ENCODE assay signal across 15 cellular contexts in the genomic region with DNA sequence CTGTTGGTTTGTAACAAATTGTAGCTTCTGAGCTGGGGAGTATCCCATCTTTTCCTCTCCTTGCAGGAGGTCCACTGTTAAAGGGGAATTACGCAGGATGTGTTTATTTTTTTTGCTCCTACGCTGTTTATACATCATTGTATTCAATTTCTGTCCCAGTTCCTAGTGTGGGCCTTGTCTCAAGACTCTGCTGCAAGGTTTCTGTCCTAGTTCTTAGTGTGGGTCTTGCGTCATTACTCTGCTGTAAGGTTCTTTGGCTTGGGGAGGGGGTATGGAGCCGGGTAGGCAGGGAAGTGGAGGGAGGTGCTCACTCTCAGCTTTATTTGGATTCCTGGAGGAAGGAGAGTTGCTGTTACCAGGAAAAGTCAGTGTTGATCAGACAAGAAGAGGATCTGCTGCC.
DNase-seq lines count a peak whose midpoint lies in the region; ATAC-seq and TF ChIP-seq lines count a peak whose summit lies in the region.
"Had no signal": no experiment of that assay in that cellular context is flagged by ENCODE, and none has a peak within 500 bp of the region (broad histone marks: within the 10 kb centered on the region; RNA-seq: fewer than 3 reads in every experiment).

No MANE protein-coding gene starts in this region.

- no peak for ATAC-seq in WTC11
- no peak for ATAC-seq in stimulated activated effector memory CD8-positive, alpha-beta T cell treated with anti-CD3 and anti-CD28 coated beads, Interleukin-12 subunit alpha, Interleukin-12 subunit beta, amount 100 ng/mL, for 72 hours
- ATAC-seq in activated naive CD4-positive, alpha-beta T cell treated with anti-CD3 and anti-CD28 coated beads, Interleukin-2, amount 50 U/mL, for 72 hours: no peak
- ATAC-seq: esophagus mucosa had no signal

- DNase-seq in SIG-M5 treated with dmso at 0.1 percent for 504 hours (lab: John Stamatoyannopoulos, UW; ENCODE audit: unreplicated experiment) (peak; percentile 7), SIG-M5 (lab: John Stamatoyannopoulos, UW) (no peak), WTC11 (ENCODE audit: low spot score) (no peak), fibroblast of pulmonary artery (ENCODE audit: low read depth) (peak; percentile 41)
- no peak for DNase-seq in stimulated activated effector memory CD8-positive, alpha-beta T cell treated with anti-CD3 and anti-CD28 coated beads, Interleukin-12 subunit alpha, Interleukin-12 subunit beta, amount 100 ng/mL, for 72 hours (ENCODE audit: low spot score in 2 of 2)
- DNase-seq in activated CD4-positive, CD25-positive, alpha-beta regulatory T cell (lab: John Stamatoyannopoulos, UW): no peak
- no peak for DNase-seq in activated naive CD4-positive, alpha-beta T cell treated with anti-CD3 and anti-CD28 coated beads, Interleukin-2, amount 50 U/mL, for 72 hours (ENCODE audit: low spot score in 2 of 2)
- DNase-seq in activated naive CD4-positive, alpha-beta T cell treated with anti-CD3 and anti-CD28 coated beads, Interleukin-2, amount 50 U/mL, for 16 hours: no peak
- DNase-seq: 8988T; activated CD4-positive, alpha-beta T cell treated with anti-CD3 and anti-CD28 coated beads for 1 hour; naive B cell; NCI-H1694 had no signal

- peak overlapping the region; percentile 7; the same call in 1 of the 2 replicates for H3K27ac Mint-ChIP-seq in WTC11
- peak overlapping the region; percentile 52 for H3K27ac Mint-ChIP-seq in stimulated activated effector memory CD8-positive, alpha-beta T cell treated with anti-CD3 and anti-CD28 coated beads, Interleukin-12 subunit alpha, Interleukin-12 subunit beta, amount 100 ng/mL, for 72 hours
- H3K27ac Mint-ChIP-seq in activated naive CD4-positive, alpha-beta T cell treated with anti-CD3 and anti-CD28 coated beads, Interleukin-2, amount 50 U/mL, for 72 hours: peak overlapping the region in 1 of 2 donors; percentile 75

- H3K4me1 Mint-ChIP-seq in WTC11: peaks cover 21% of the 10 kb centered on the region
- H3K4me1 Mint-ChIP-seq in stimulated activated effector memory CD8-positive, alpha-beta T cell treated with anti-CD3 and anti-CD28 coated beads, Interleukin-12 subunit alpha, Interleukin-12 subunit beta, amount 100 ng/mL, for 72 hours: peaks cover 21% of the 10 kb centered on the region

- POLR2A ChIA-PET in WTC11 (lab: Charles Lee): no interaction called here

- H3K36me3 Mint-ChIP-seq in WTC11: no peaks in the 10 kb centered on the region
- no peaks in the 10 kb centered on the region for H3K36me3 Mint-ChIP-seq in stimulated activated effector memory CD8-positive, alpha-beta T cell treated with anti-CD3 and anti-CD28 coated beads, Interleukin-12 subunit alpha, Interleukin-12 subunit beta, amount 100 ng/mL, for 72 hours
- no peaks in the 10 kb centered on the region for H3K36me3 Mint-ChIP-seq in activated naive CD4-positive, alpha-beta T cell treated with anti-CD3 and anti-CD28 coated beads, Interleukin-2, amount 50 U/mL, for 72 hours
- H3K36me3 Mint-ChIP-seq: naive B cell had no signal

- no peak overlapping the region for H3K4me3 ChIP-seq in fibroblast of pulmonary artery (replicated peaks; ENCODE audit: low read depth, low read length)
- H3K4me3 ChIP-seq: tibial artery had no signal

- no peaks in the 10 kb centered on the region; the same call in 1 of the 2 replicates for H3K27me3 Mint-ChIP-seq in WTC11 (ENCODE audit: low read depth)
- H3K27me3 Mint-ChIP-seq: central memory CD8-positive, alpha-beta T cell; naive B cell had no signal

- CTCF ChIA-PET in WTC11 (lab: Charles Lee): interaction anchor here (0.9 to 2.0 kb wide), 8 partner anchors 13 to 196 kb away, joined by 3 to 16 read pairs (median 4); a partner anchor contains a TSS

- H3K9me3 Mint-ChIP-seq in WTC11: no peaks in the 10 kb centered on the region
- H3K9me3 Mint-ChIP-seq in stimulated activated effector memory CD8-positive, alpha-beta T cell treated with anti-CD3 and anti-CD28 coated beads, Interleukin-12 subunit alpha, Interleukin-12 subunit beta, amount 100 ng/mL, for 72 hours: no peaks in the 10 kb centered on the region
- no peaks in the 10 kb centered on the region for H3K9me3 Mint-ChIP-seq in activated naive CD4-positive, alpha-beta T cell treated with anti-CD3 and anti-CD28 coated beads, Interleukin-2, amount 50 U/mL, for 72 hours
- H3K9me3 Mint-ChIP-seq: central memory CD8-positive, alpha-beta T cell; naive B cell had no signal

- no peak overlapping the region for H3K4me3 Mint-ChIP-seq in WTC11
- no peak overlapping the region for H3K4me3 Mint-ChIP-seq in stimulated activated effector memory CD8-positive, alpha-beta T cell treated with anti-CD3 and anti-CD28 coated beads, Interleukin-12 subunit alpha, Interleukin-12 subunit beta, amount 100 ng/mL, for 72 hours
- H3K4me3 Mint-ChIP-seq: central memory CD8-positive, alpha-beta T cell; naive B cell had no signal

- no peak for TF ChIP-seq CTCF in WTC11 (IDR thresholded peaks at IDR 0.05)
- TF ChIP-seq CTCF in fibroblast of pulmonary artery (IDR thresholded peaks at IDR 0.05; ENCODE audit: low read length, missing control alignments): no peak

TF ChIP-seq in WTC11, 78 proteins besides CTCF, POLR2A, EP300 and RAD21 (continues in another document):
- TF ChIP-seq ZNF671 (CRISPR knock-in tag; IDR thresholded peaks at IDR 0.05) (no peak), CREM (CRISPR knock-in tag; IDR thresholded peaks at IDR 0.05) (no peak), CREB1 (CRISPR knock-in tag; IDR thresholded peaks at IDR 0.05) (no peak), ETV6 (CRISPR knock-in tag; IDR thresholded peaks at IDR 0.05) (no peak)
- TF ChIP-seq, protein P1, sequence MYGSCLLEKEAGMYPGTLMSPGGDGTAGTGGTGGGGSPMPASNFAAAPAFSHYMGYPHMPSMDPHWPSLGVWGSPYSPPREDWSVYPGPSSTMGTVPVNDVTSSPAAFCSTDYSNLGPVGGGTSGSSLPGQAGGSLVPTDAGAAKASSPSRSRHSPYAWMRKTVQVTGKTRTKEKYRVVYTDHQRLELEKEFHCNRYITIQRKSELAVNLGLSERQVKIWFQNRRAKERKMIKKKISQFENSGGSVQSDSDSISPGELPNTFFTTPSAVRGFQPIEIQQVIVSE (CRISPR knock-in tag; IDR thresholded peaks at IDR 0.05; ENCODE audit: borderline replicate concordance): no peak
- TF ChIP-seq, protein P2, sequence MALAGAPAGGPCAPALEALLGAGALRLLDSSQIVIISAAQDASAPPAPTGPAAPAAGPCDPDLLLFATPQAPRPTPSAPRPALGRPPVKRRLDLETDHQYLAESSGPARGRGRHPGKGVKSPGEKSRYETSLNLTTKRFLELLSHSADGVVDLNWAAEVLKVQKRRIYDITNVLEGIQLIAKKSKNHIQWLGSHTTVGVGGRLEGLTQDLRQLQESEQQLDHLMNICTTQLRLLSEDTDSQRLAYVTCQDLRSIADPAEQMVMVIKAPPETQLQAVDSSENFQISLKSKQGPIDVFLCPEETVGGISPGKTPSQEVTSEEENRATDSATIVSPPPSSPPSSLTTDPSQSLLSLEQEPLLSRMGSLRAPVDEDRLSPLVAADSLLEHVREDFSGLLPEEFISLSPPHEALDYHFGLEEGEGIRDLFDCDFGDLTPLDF (CRISPR knock-in tag; IDR thresholded peaks at IDR 0.05): no peak
- TF ChIP-seq, protein P3, sequence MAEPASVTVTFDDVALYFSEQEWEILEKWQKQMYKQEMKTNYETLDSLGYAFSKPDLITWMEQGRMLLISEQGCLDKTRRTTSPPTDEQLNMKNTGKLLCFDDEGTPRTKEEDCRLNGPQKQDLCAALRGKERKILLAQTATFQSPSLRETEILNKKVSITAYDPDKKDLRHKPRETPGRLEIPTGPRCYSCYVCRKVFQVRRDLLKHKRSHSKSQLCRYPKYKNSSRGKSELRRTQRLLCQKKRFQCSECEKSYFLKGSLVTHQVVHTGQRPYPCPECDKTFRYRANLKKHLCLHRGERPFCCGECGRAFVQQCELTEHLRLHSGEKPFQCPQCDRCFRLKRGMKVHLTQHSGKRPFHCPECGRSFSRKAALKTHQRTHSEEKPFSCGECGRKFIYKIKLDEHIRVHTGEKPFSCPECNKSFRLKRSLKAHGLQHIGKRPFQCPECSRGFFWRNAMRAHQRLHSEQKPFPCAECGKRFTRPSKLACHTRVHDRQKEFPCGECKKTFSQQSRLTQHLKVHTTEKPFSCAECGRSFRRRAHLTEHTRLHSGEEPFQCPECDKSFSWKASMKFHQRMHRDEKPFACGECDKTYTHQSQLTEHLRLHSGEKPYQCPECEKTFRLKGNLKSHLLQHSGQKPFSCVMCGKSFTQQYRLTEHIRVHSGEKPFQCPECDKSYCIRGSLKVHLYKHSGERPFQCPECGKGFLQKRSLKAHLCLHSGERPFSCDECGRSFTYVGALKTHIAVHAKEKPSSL (CRISPR knock-in tag; conservative IDR thresholded peaks at IDR 0.05): no peak
- TF ChIP-seq, protein P4, sequence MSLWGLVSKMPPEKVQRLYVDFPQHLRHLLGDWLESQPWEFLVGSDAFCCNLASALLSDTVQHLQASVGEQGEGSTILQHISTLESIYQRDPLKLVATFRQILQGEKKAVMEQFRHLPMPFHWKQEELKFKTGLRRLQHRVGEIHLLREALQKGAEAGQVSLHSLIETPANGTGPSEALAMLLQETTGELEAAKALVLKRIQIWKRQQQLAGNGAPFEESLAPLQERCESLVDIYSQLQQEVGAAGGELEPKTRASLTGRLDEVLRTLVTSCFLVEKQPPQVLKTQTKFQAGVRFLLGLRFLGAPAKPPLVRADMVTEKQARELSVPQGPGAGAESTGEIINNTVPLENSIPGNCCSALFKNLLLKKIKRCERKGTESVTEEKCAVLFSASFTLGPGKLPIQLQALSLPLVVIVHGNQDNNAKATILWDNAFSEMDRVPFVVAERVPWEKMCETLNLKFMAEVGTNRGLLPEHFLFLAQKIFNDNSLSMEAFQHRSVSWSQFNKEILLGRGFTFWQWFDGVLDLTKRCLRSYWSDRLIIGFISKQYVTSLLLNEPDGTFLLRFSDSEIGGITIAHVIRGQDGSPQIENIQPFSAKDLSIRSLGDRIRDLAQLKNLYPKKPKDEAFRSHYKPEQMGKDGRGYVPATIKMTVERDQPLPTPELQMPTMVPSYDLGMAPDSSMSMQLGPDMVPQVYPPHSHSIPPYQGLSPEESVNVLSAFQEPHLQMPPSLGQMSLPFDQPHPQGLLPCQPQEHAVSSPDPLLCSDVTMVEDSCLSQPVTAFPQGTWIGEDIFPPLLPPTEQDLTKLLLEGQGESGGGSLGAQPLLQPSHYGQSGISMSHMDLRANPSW (CRISPR knock-in tag; conservative IDR thresholded peaks at IDR 0.05; ENCODE audit: low read depth): no peak

Comparison
In these comparisons a context has a peak if more than half of its experiments do, and no peak if none do; other contexts are left out.
1. DNase-seq: peak in SIG-M5 treated with dmso at 0.1 percent for 504 hours (single experiment) and fibroblast of pulmonary artery (single experiment); none in SIG-M5 (single experiment), WTC11 (single experiment), stimulated activated effector memory CD8-positive, alpha-beta T cell treated with anti-CD3 and anti-CD28 coated beads, Interleukin-12 subunit alpha, Interleukin-12 subunit beta, amount 100 ng/mL, for 72 hours (0 of 2), activated CD4-positive, CD25-positive, alpha-beta regulatory T cell (0 of 4), activated naive CD4-positive, alpha-beta T cell treated with anti-CD3 and anti-CD28 coated beads, Interleukin-2, amount 50 U/mL, for 72 hours (0 of 2) and activated naive CD4-positive, alpha-beta T cell treated with anti-CD3 and anti-CD28 coated beads, Interleukin-2, amount 50 U/mL, for 16 hours (single experiment).